Comparison of ENCODE assay signal across 12 cellular contexts in the genomic region with DNA sequence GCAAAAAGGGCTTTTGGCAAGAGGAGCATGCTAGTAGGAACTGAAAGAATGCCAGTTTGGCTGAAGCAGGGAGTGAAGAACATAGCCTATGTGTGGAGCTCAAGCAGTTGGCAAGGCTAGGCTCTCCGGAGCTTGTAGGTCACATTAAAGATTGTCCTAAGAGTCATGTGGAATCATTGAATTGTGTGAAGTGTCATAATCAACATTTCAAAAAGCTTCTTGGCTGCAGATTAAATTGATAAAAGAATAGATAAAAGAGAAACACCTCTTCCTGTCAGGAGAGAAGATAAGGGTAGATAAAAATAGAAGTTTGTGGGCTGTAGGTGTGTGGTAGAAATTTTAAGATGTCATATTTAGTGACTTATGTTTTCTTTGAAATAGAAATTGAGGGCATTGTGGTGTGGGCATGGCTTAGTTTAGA. TPM values are rescaled to one million over a fixed set of nuclear protein-coding genes. Genes with fewer than 3 reads are reported as not detected.
DNase-seq lines count a peak whose midpoint lies in the region; TF ChIP-seq lines count a peak whose summit lies in the region.
"Had no signal": no experiment of that assay in that cellular context is flagged by ENCODE, and none has a peak within 500 bp of the region (broad histone marks: within the 10 kb centered on the region; RNA-seq: fewer than 3 reads in every experiment).

No MANE protein-coding gene starts in this region.

- H3K9me3 Mint-ChIP-seq in T-helper 2 cell treated with Interferon-gamma antibody and Interleukin-4, amounts not matched to agents 5 μg/mL and 100 μg/mL, for 36 hours = no peaks in the 10 kb centered on the region
- no peaks in the 10 kb centered on the region for H3K9me3 Mint-ChIP-seq in dendritic cell treated with granulocyte-macrophage colony-stimulating factor and Interleukin-4, amounts not matched to agents 40 ng/mL and 50 ng/mL, for 4 days

- no peaks in the 10 kb centered on the region for H3K27me3 Mint-ChIP-seq in T-helper 2 cell treated with Interferon-gamma antibody and Interleukin-4, amounts not matched to agents 5 μg/mL and 100 μg/mL, for 36 hours (ENCODE audit: low read depth)
- no peaks in the 10 kb centered on the region for H3K27me3 Mint-ChIP-seq in dendritic cell treated with granulocyte-macrophage colony-stimulating factor and Interleukin-4, amounts not matched to agents 40 ng/mL and 50 ng/mL, for 4 days

- peak overlapping the region; percentile 59 for H3K4me3 Mint-ChIP-seq in T-helper 2 cell treated with Interferon-gamma antibody and Interleukin-4, amounts not matched to agents 5 μg/mL and 100 μg/mL, for 36 hours
- no peak overlapping the region for H3K4me3 Mint-ChIP-seq in dendritic cell treated with granulocyte-macrophage colony-stimulating factor and Interleukin-4, amounts not matched to agents 40 ng/mL and 50 ng/mL, for 4 days

- H3K36me3 ChIP-seq in cardiac muscle cell (peaks cover 4% of the 10 kb centered on the region), right atrium auricular region (no peaks in the 10 kb centered on the region)
- H3K36me3 ChIP-seq: breast epithelium had no signal

- H3K27ac ChIP-seq in cardiac muscle cell (peak overlapping the region; percentile 61), right atrium auricular region (no peak overlapping the region)
- H3K27ac ChIP-seq: breast epithelium had no signal

- H3K4me3 ChIP-seq in cardiac muscle cell (no peak overlapping the region), right atrium auricular region (no peak overlapping the region)
- H3K4me3 ChIP-seq: breast epithelium, MG63 had no signal

- H3K27me3 ChIP-seq in cardiac muscle cell (no peaks in the 10 kb centered on the region), right atrium auricular region (no peaks in the 10 kb centered on the region)
- H3K27me3 ChIP-seq: breast epithelium, MG63 had no signal

- H3K9me3 ChIP-seq in cardiac muscle cell (ENCODE audit: low read depth) (no peaks in the 10 kb centered on the region), right atrium auricular region (no peaks in the 10 kb centered on the region)
- H3K9me3 ChIP-seq: breast epithelium, MG63 had no signal

- H3K4me1 ChIP-seq in cardiac muscle cell (ENCODE audit: low read depth) (peaks cover 40% of the 10 kb centered on the region), right atrium auricular region (peaks cover 0 to 19% of the 10 kb centered on the region in 2 donors)
- H3K4me1 ChIP-seq: breast epithelium had no signal

- H3K27ac Mint-ChIP-seq in T-helper 2 cell treated with Interferon-gamma antibody and Interleukin-4, amounts not matched to agents 5 μg/mL and 100 μg/mL, for 36 hours = peak overlapping the region; percentile 47
- H3K27ac Mint-ChIP-seq in dendritic cell treated with granulocyte-macrophage colony-stimulating factor and Interleukin-4, amounts not matched to agents 40 ng/mL and 50 ng/mL, for 4 days = peak overlapping the region; percentile 50

- DNase-seq in cardiac muscle cell (ENCODE audit: low read depth in 1 of 2, low spot score in 1 of 2) = peak; percentile 21 to 32
- DNase-seq in right atrium auricular region (ENCODE audit: low spot score) = no peak
- DNase-seq in T-helper 2 cell treated with Interferon-gamma antibody and Interleukin-4, amounts not matched to agents 5 μg/mL and 100 μg/mL, for 36 hours (ENCODE audit: low spot score) = no peak
- DNase-seq in GDM1 (lab: John Stamatoyannopoulos, UW) = no peak
- no peak for DNase-seq in NCI-H1436 treated with DMSO at 0.1 percent for 48 hours (lab: John Stamatoyannopoulos, UW)
- no peak for DNase-seq in islet precursor cell
- DNase-seq: activated CD4-positive, CD25-positive, alpha-beta regulatory T cell; activated gamma-delta T cell; MG63; NCI-H2171 had no signal

- H3K4me1 Mint-ChIP-seq in T-helper 2 cell treated with Interferon-gamma antibody and Interleukin-4, amounts not matched to agents 5 μg/mL and 100 μg/mL, for 36 hours (ENCODE audit: low read depth) = peaks cover 26% of the 10 kb centered on the region
- H3K4me1 Mint-ChIP-seq in dendritic cell treated with granulocyte-macrophage colony-stimulating factor and Interleukin-4, amounts not matched to agents 40 ng/mL and 50 ng/mL, for 4 days (ENCODE audit: low read depth) = peaks cover 13% of the 10 kb centered on the region

- TF ChIP-seq CTCF in cardiac muscle cell (IDR thresholded peaks at IDR 0.05; ENCODE audit: low read depth, low read length) = no peak
- no peak for TF ChIP-seq CTCF in right atrium auricular region (IDR thresholded peaks at IDR 0.05)

- H3K36me3 Mint-ChIP-seq in T-helper 2 cell treated with Interferon-gamma antibody and Interleukin-4, amounts not matched to agents 5 μg/mL and 100 μg/mL, for 36 hours (ENCODE audit: low read depth) = peaks cover 16% of the 10 kb centered on the region
- H3K36me3 Mint-ChIP-seq in dendritic cell treated with granulocyte-macrophage colony-stimulating factor and Interleukin-4, amounts not matched to agents 40 ng/mL and 50 ng/mL, for 4 days (ENCODE audit: low read depth) = peaks cover 9% of the 10 kb centered on the region

- intact Hi-C loops in dendritic cell treated with granulocyte-macrophage colony-stimulating factor and Interleukin-4, amounts not matched to agents 40 ng/mL and 50 ng/mL, for 4 days (cut with micrococcal nuclease) = no loop called here

RNA-seq across cellular contexts. Expression of gene CPSF6, which starts 36.1 kb away (rescaled TPM):
- total RNA-seq in cardiac muscle cell (30.8 and 51.5 TPM in 2 replicates), right atrium auricular region (10 to 100 TPM; 15.6 to 21.0 TPM)
- polyA plus RNA-seq in cardiac muscle cell = 88.1 and 93.2 TPM in 2 replicates

Comparison
In these comparisons a context has a peak if more than half of its experiments do, and no peak if none do; other contexts are left out.
1. DNase-seq: peak in cardiac muscle cell (2 of 2); none in right atrium auricular region (single experiment), T-helper 2 cell treated with Interferon-gamma antibody and Interleukin-4, amounts not matched to agents 5 μg/mL and 100 μg/mL, for 36 hours (single experiment), GDM1 (single experiment), NCI-H1436 treated with DMSO at 0.1 percent for 48 hours (single experiment) and islet precursor cell (single experiment).